7 cellular contexts compared by ENCODE assay signal in the genomic region with DNA sequence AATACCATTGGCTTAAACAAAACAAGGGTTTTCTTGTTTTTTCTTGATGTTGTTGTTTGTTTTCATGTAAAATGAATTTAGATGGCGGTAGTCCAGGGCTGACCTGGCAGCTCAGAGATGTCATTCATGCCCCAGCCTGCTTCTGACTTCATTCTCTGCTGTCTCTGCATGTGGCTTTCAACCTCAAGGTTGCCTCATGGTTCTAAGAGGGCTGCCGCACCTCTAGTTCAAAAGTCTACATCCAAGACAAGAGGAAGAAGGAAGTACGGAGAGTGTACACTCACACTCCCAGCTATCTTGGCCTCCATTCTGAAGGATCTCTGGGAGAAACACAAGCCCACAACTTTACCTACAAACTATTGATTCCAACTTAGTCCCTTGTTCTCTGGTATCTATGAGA. TPM values are rescaled to one million over a fixed set of nuclear protein-coding genes. Genes with fewer than 3 reads are reported as not detected.
DNase-seq lines count a peak whose midpoint lies in the region; ATAC-seq, FAIRE-seq and TF ChIP-seq lines count a peak whose summit lies in the region.

No MANE protein-coding gene starts in this region.

- H3K27ac Mint-ChIP-seq in T-helper 2 cell treated with Interferon-gamma antibody and Interleukin-4, amounts not matched to agents 5 μg/mL and 100 μg/mL, for 36 hours = peak overlapping the region; percentile 95

- H3K36me3 ChIP-seq in KMS-11 (ENCODE audit: insufficient read depth) (no peaks in the 10 kb centered on the region), small intestine (ENCODE audit: control insufficient read depth in 2 of 2, insufficient read depth in 2 of 2, low read length in 2 of 2) (no peaks in the 10 kb centered on the region)

- H3K27ac ChIP-seq in KMS-11 (no peak overlapping the region), small intestine (ENCODE audit: low read depth in 1 of 2, low read length in 1 of 2) (peak overlapping the region; percentile 74 to 80)

- H3K79me2 ChIP-seq in KMS-11 (ENCODE audit: insufficient read depth, low read depth) = no peaks in the 10 kb centered on the region

- no peak for TF ChIP-seq CTCF in KMS-11 (conservative IDR thresholded peaks at IDR 0.05; ENCODE audit: low read depth, low read length)

- H2AFZ ChIP-seq in KMS-11 (ENCODE audit: low read depth) = peak overlapping the region; percentile 70; the same call in 1 of the 2 replicates

- 61 to 77% (median 65%) methylated on average over 3 of the region's 3 CpGs for WGBS in small intestine, 3 donors

- FAIRE-seq in small intestine (lab: Jason Lieb, UNC) = no peak

- H3K36me3 Mint-ChIP-seq in T-helper 2 cell treated with Interferon-gamma antibody and Interleukin-4, amounts not matched to agents 5 μg/mL and 100 μg/mL, for 36 hours (ENCODE audit: low read depth) = peaks cover 23% of the 10 kb centered on the region

- no peak for DNase-seq in T-helper 2 cell treated with Interferon-gamma antibody and Interleukin-4, amounts not matched to agents 5 μg/mL and 100 μg/mL, for 36 hours (ENCODE audit: low spot score)
- DNase-seq in small intestine (peak; percentile 84), cortex of kidney (lab: John Stamatoyannopoulos, UW) (no peak)
- DNase-seq in stimulated activated CD4-positive, alpha-beta T cell treated with anti-CD3 and anti-CD28 coated beads, Interleukin-15, amount 100 ng/mL, for 24 hours = no peak

- H3K9me3 Mint-ChIP-seq in T-helper 2 cell treated with Interferon-gamma antibody and Interleukin-4, amounts not matched to agents 5 μg/mL and 100 μg/mL, for 36 hours = peaks cover 6% of the 10 kb centered on the region

- H3K4me3 ChIP-seq in KMS-11 (IDR thresholded peaks at IDR 0.05; ENCODE audit: insufficient read depth, low read depth, low read length) = no peak overlapping the region
- no peak overlapping the region for H3K4me3 ChIP-seq in small intestine (ENCODE audit: low read depth in 1 of 2, low read length in 2 of 2)

- ATAC-seq in esophagus mucosa (peak; percentile 82), GM21381 (IDR thresholded peaks at IDR 0.05; ENCODE audit: unreplicated experiment) (no peak)

- H4K20me1 ChIP-seq in KMS-11 (ENCODE audit: insufficient read depth) = no peaks in the 10 kb centered on the region

- no peaks in the 10 kb centered on the region for H3K27me3 ChIP-seq in KMS-11 (ENCODE audit: insufficient read depth, low read depth)
- no peaks in the 10 kb centered on the region for H3K27me3 ChIP-seq in small intestine (ENCODE audit: control insufficient read depth in 2 of 2, insufficient read depth in 2 of 2, low read length in 2 of 2)

- H3K4me1 Mint-ChIP-seq in T-helper 2 cell treated with Interferon-gamma antibody and Interleukin-4, amounts not matched to agents 5 μg/mL and 100 μg/mL, for 36 hours (ENCODE audit: low read depth) = peaks cover 23% of the 10 kb centered on the region

- H3K4me3 Mint-ChIP-seq in T-helper 2 cell treated with Interferon-gamma antibody and Interleukin-4, amounts not matched to agents 5 μg/mL and 100 μg/mL, for 36 hours = peak overlapping the region; percentile 89

- no peaks in the 10 kb centered on the region for H3K27me3 Mint-ChIP-seq in T-helper 2 cell treated with Interferon-gamma antibody and Interleukin-4, amounts not matched to agents 5 μg/mL and 100 μg/mL, for 36 hours (ENCODE audit: low read depth)

- H3K4me2 ChIP-seq in KMS-11 = no peak overlapping the region

- peaks cover 8% of the 10 kb centered on the region for H3K4me1 ChIP-seq in KMS-11 (ENCODE audit: low read depth, poor library complexity, severe bottlenecking)
- peaks cover 0 to 3% of the 10 kb centered on the region in 2 donors for H3K4me1 ChIP-seq in small intestine (ENCODE audit: control insufficient read depth in 2 of 2, insufficient read depth in 1 of 2, low read depth in 1 of 2, low read length in 1 of 2)

- no peaks in the 10 kb centered on the region for H3K9me3 ChIP-seq in small intestine (ENCODE audit: control insufficient read depth, low read depth)

- H3K9ac ChIP-seq in KMS-11 = no peak overlapping the region

RNA-seq across cellular contexts. Expression of gene BTN3A3, which starts 1.2 kb away (rescaled TPM):
- total RNA-seq in esophagus mucosa = 4.2 TPM
- polyA plus RNA-seq in small intestine = 10 to 100 TPM in 2 of 3 donors, 1 to 10 TPM in 1; 8.9 to 19.6 (median 14.3) TPM

RNA-seq across cellular contexts. Expression of gene BTN2A1, which starts 18.6 kb away (rescaled TPM):
- 8.1 TPM for total RNA-seq in esophagus mucosa
- 10 to 100 TPM; 15.4 to 19.6 (median 17.2) TPM for polyA plus RNA-seq in small intestine

RNA-seq across cellular contexts. Expression of gene BTN3A1, which starts 37.1 kb away (rescaled TPM):
- total RNA-seq in esophagus mucosa = 6.2 TPM
- 10 to 100 TPM in 2 of 3 donors, 1 to 10 TPM in 1; 9.2 to 18.5 (median 12.7) TPM for polyA plus RNA-seq in small intestine

RNA-seq across cellular contexts. Expression of gene BTN2A2, which starts 56.2 kb away (rescaled TPM):
- total RNA-seq in esophagus mucosa = 2.4 TPM
- polyA plus RNA-seq in small intestine = 1 to 10 TPM in 2 of 3 donors, under 1 TPM in 1; 0.89 to 6.4 (median 3.0) TPM
